17 cellular contexts compared by ENCODE assay signal in genomic region chr1:193979219-193979618, GRCh38.
DNase-seq lines count a peak whose midpoint lies in the region; ATAC-seq, FAIRE-seq and TF ChIP-seq lines count a peak whose summit lies in the region.
"Had no signal": no experiment of that assay in that cellular context is flagged by ENCODE, and none has a peak within 500 bp of the region (broad histone marks: within the 10 kb centered on the region; RNA-seq: fewer than 3 reads in every experiment).

No MANE protein-coding gene starts in this region.

- peak overlapping the region; percentile 60 for H3K27ac Mint-ChIP-seq in nephron progenitor cell
- H3K27ac Mint-ChIP-seq: B cell; CD4-positive, alpha-beta T cell had no signal

- ATAC-seq in HepG2 (no peak), HG02973 (IDR thresholded peaks at IDR 0.05; ENCODE audit: unreplicated experiment) (no peak)
- ATAC-seq: GM12878 had no signal

- H2AK5ac ChIP-seq in H1 (ENCODE audit: low read depth, low read length) = no peak overlapping the region

- H4K5ac ChIP-seq in H1 (ENCODE audit: insufficient read length, low read depth, low read length) = no peak overlapping the region

- TF ChIP-seq CTCF in D721Med (IDR thresholded peaks at IDR 0.05; ENCODE audit: insufficient read depth, missing control alignments) (no peak), H1 (IDR thresholded peaks at IDR 0.05; ENCODE audit: control extremely low read depth in 1 of 3, insufficient read depth in 1 of 3, low read depth in 1 of 3, low read length in 3 of 3) (no peak), nephron progenitor cell (IDR thresholded peaks at IDR 0.05) (no peak), HepG2 (CRISPR knock-in tag; IDR thresholded peaks at IDR 0.05) (no peak), SK-N-SH (IDR thresholded peaks at IDR 0.05) (no peak)

- no peak overlapping the region for H2BK15ac ChIP-seq in H1 (ENCODE audit: low read length)

- H3F3A ChIP-seq in SK-N-SH (replicated peaks; ENCODE audit: insufficient read depth) = no peaks in the 10 kb centered on the region

- no peaks in the 10 kb centered on the region for H3K9me3 Mint-ChIP-seq in nephron progenitor cell
- H3K9me3 Mint-ChIP-seq: CD4-positive, alpha-beta T cell; H9 had no signal

- POLR2A ChIA-PET in H1 (lab: Charles Lee; ENCODE audit: partially characterized antibody) = no interaction called here
- POLR2A ChIA-PET in HepG2 (lab: Yijun Ruan, JAX) = no interaction called here
- POLR2A ChIA-PET in SK-N-SH (lab: Yijun Ruan, JAX) = no interaction called here

- no peak for DNase-seq in D721Med (ENCODE audit: insufficient read length, low spot score)
- DNase-seq in M059J (ENCODE audit: low read depth) = peak; percentile 26
- DNase-seq in H1 (ENCODE audit: low read depth in 1 of 2, low spot score in 2 of 2) = no peak
- no peak for DNase-seq in nephron progenitor cell
- DNase-seq in HepG2 (ENCODE audit: low spot score) = no peak
- no peak for DNase-seq in SK-N-SH
- DNase-seq in central memory CD4-positive, alpha-beta T cell = no peak
- DNase-seq: C1 segment of cervical spinal cord; Calu3; CD4-positive, alpha-beta T cell; DMS79; GM23248; H9 had no signal

- no peaks in the 10 kb centered on the region for H3K9me2 ChIP-seq in SK-N-SH

- no peak overlapping the region for H2BK5ac ChIP-seq in H1 (ENCODE audit: low read depth, low read length)

- H3K4me3 Mint-ChIP-seq in nephron progenitor cell = no peak overlapping the region
- H3K4me3 Mint-ChIP-seq: B cell; CD4-positive, alpha-beta T cell; H9 had no signal

- no peaks in the 10 kb centered on the region for H3K36me3 Mint-ChIP-seq in nephron progenitor cell (ENCODE audit: low read depth)

- no peak overlapping the region for H3K23ac ChIP-seq in H1 (ENCODE audit: insufficient read length)

- H3K9ac ChIP-seq in H1 (replicated peaks in 1 of 4; ENCODE audit: extremely low read depth in 1 of 4, low read depth in 3 of 4, low read length in 3 of 4) (no peak overlapping the region), HepG2 (ENCODE audit: insufficient read depth, low read depth, low read length) (no peak overlapping the region), SK-N-SH (no peak overlapping the region)
- H3K9ac ChIP-seq: GM23248 had no signal

- CTCF ChIA-PET in H1 (lab: Charles Lee; ENCODE audit: partially characterized antibody) = no interaction called here
- CTCF ChIA-PET in HepG2 (lab: Yijun Ruan, JAX; ENCODE audit: low intra/inter-chr PET ratio, low total read pairs) = no interaction called here
- CTCF ChIA-PET in SK-N-SH (lab: Yijun Ruan, JAX) = no interaction called here

- H4K20me1 ChIP-seq in H1 (replicated peaks in 1 of 2; ENCODE audit: control insufficient read depth in 1 of 2, insufficient read depth in 2 of 2, low read length in 2 of 2) = no peaks in the 10 kb centered on the region
- no peaks in the 10 kb centered on the region for H4K20me1 ChIP-seq in HepG2 (ENCODE audit: insufficient read depth, low read length)
- H4K20me1 ChIP-seq in SK-N-SH (ENCODE audit: insufficient read depth) = no peaks in the 10 kb centered on the region

- no peak overlapping the region for H3K4ac ChIP-seq in H1 (replicated peaks; ENCODE audit: insufficient read length, low read depth, low read length)

- H3K9me3 ChIP-seq in H1 (ENCODE audit: insufficient read depth in 2 of 2, low read depth in 1 of 2, low read length in 1 of 2) (no peaks in the 10 kb centered on the region), HepG2 (ENCODE audit: low read length) (peaks cover under 1% of the 10 kb centered on the region; the same call in 1 of the 2 replicates), SK-N-SH (no peaks in the 10 kb centered on the region)

- H3K27me3 ChIP-seq in H1 (replicated peaks in 1 of 4; ENCODE audit: control insufficient read depth in 3 of 4, extremely low read depth in 1 of 4, insufficient read depth in 3 of 4, low read length in 3 of 4) (no peaks in the 10 kb centered on the region), HepG2 (ENCODE audit: control insufficient read depth in 1 of 2, insufficient read depth in 2 of 2, low read length in 2 of 2) (no peaks in the 10 kb centered on the region), SK-N-SH (ENCODE audit: insufficient read depth) (no peaks in the 10 kb centered on the region)

- no peak for TF ChIP-seq POLR2A in H1 (IDR thresholded peaks at IDR 0.05; ENCODE audit: control extremely low read depth in 1 of 2, low read depth in 2 of 2, low read length in 2 of 2)
- no peak for TF ChIP-seq POLR2A in HepG2 (IDR thresholded peaks at IDR 0.05; ENCODE audit: insufficient read depth in 1 of 2, low read depth in 2 of 2, low read length in 2 of 2)

- 95% methylated on average over 4 of the region's 4 CpGs; no CpG with 5 or more reads in 1 of the 2 experiments for WGBS in H1 (ENCODE audit: extremely low coverage in 1 of 2, insufficient coverage in 1 of 2, insufficient read length in 1 of 2, insufficient replicate concordance in 2 of 2, low coverage in 1 of 2, low lambda C conversion rate in 2 of 2, missing lambda C conversion rate in 1 of 2), 2 experiments
- 15% methylated on average over 4 of the region's 4 CpGs for WGBS in HepG2 (ENCODE audit: low lambda C conversion rate)
- 44% methylated on average over 4 of the region's 4 CpGs for WGBS in SK-N-SH (ENCODE audit: low lambda C conversion rate)

- H3K79me2 ChIP-seq in H1 (ENCODE audit: control insufficient read depth in 1 of 2, insufficient read depth in 2 of 2, low read length in 2 of 2) = no peaks in the 10 kb centered on the region
- H3K79me2 ChIP-seq in HepG2 (ENCODE audit: insufficient read depth, low read length) = no peaks in the 10 kb centered on the region
- no peaks in the 10 kb centered on the region for H3K79me2 ChIP-seq in SK-N-SH (ENCODE audit: insufficient read depth)

- no peak overlapping the region for H3K4me2 ChIP-seq in H1 (ENCODE audit: insufficient read depth in 1 of 2, low read depth in 2 of 2, low read length in 2 of 2)
- no peak overlapping the region for H3K4me2 ChIP-seq in HepG2 (ENCODE audit: low read depth, low read length)
- no peak overlapping the region for H3K4me2 ChIP-seq in SK-N-SH

- no peak overlapping the region for H4K8ac ChIP-seq in H1 (ENCODE audit: extremely low read depth, insufficient read depth, low read length)

- H2AFZ ChIP-seq in H1 (ENCODE audit: low read length) (0 out of 2 replicates have a peak overlapping the region, but pooled peaks have one; percentile 31), HepG2 (ENCODE audit: low read length) (no peak overlapping the region), SK-N-SH (ENCODE audit: low read depth) (no peak overlapping the region)
- H2AFZ ChIP-seq: GM23248 had no signal

- H3K18ac ChIP-seq in H1 (ENCODE audit: extremely low read depth, low read length) = no peak overlapping the region

- H3K56ac ChIP-seq in H1 (replicated peaks; ENCODE audit: insufficient read length, low read depth, low read length) = no peak overlapping the region

- no peak overlapping the region for H3K4me3 ChIP-seq in H1 (ENCODE audit: extremely low read depth in 1 of 4, insufficient read depth in 2 of 4, low read depth in 3 of 4, low read length in 4 of 4)
- no peak overlapping the region for H3K4me3 ChIP-seq in HepG2 (replicated peaks in 1 of 3; ENCODE audit: insufficient read depth in 1 of 3, low read depth in 2 of 3, low read length in 3 of 3)
- no peak overlapping the region for H3K4me3 ChIP-seq in SK-N-SH (ENCODE audit: low read depth in 2 of 2, low read length in 1 of 2)
- H3K4me3 ChIP-seq: GM12878, GM23248 had no signal

- H3K36me3 ChIP-seq in H1 (ENCODE audit: control insufficient read depth in 2 of 4, insufficient read depth in 4 of 4, low read length in 3 of 4) (no peaks in the 10 kb centered on the region), HepG2 (replicated peaks in 1 of 2; ENCODE audit: control insufficient read depth in 1 of 2, insufficient read depth in 2 of 2, low read length in 2 of 2) (no peaks in the 10 kb centered on the region), SK-N-SH (replicated peaks in 1 of 2; ENCODE audit: control insufficient read depth in 1 of 2, insufficient read depth in 2 of 2, low read length in 1 of 2) (no peaks in the 10 kb centered on the region)

- no peak overlapping the region for H3K14ac ChIP-seq in H1 (ENCODE audit: insufficient read length)

- TF ChIP-seq EP300 in H1 (IDR thresholded peaks at IDR 0.05; ENCODE audit: borderline replicate concordance in 1 of 2, low read depth in 2 of 2, low read length in 2 of 2) (no peak), HepG2 (IDR thresholded peaks at IDR 0.05; ENCODE audit: low read depth in 2 of 2, low read length in 2 of 2) (no peak), HepG2 (CRISPR knock-in tag; IDR thresholded peaks at IDR 0.05; ENCODE audit: borderline replicate concordance) (no peak), SK-N-SH (IDR thresholded peaks at IDR 0.05; ENCODE audit: borderline replicate concordance in 1 of 2, low read depth in 1 of 2, low read length in 1 of 2) (no peak)

- no peaks in the 10 kb centered on the region for H3K23me2 ChIP-seq in H1 (ENCODE audit: low read depth, low read length)

- no peak overlapping the region for H4K91ac ChIP-seq in H1 (replicated peaks; ENCODE audit: insufficient read length, low read length)

- no peak overlapping the region for H2BK120ac ChIP-seq in H1 (replicated peaks; ENCODE audit: low read depth, low read length)

- FAIRE-seq in D721Med (lab: Jason Lieb, UNC) (peak; percentile 16), H1 (lab: Jason Lieb, UNC) (no peak), HepG2 (lab: Jason Lieb, UNC) (no peak)
- FAIRE-seq: GM12878, GM18507 had no signal

- H2BK12ac ChIP-seq in H1 (ENCODE audit: low read depth, low read length) = no peak overlapping the region

- H2BK20ac ChIP-seq in H1 (ENCODE audit: low read length) = no peak overlapping the region

- in situ Hi-C loops in HepG2 (cut with HindIII; ENCODE audit: extremely low pct_ligation_motif_present, low pct_unique_long_range_greater_than_20kb) = no loop called here

- TF ChIP-seq RAD21 in H1 (IDR thresholded peaks at IDR 0.05 in 1 of 2, conservative IDR thresholded peaks at IDR 0.05 in 1 of 2; ENCODE audit: low read depth in 2 of 2, low read length in 2 of 2) (no peak), HepG2 (CRISPR knock-in tag; IDR thresholded peaks at IDR 0.05) (no peak), SK-N-SH (IDR thresholded peaks at IDR 0.05; ENCODE audit: low read length) (no peak)

- intact Hi-C loops in HepG2 (cut with micrococcal nuclease; ENCODE audit: unreplicated experiment) = no loop called here

- H3K4me1 ChIP-seq in H1 (replicated peaks in 1 of 4; ENCODE audit: control insufficient read depth in 3 of 4, insufficient read depth in 4 of 4, low read length in 3 of 4) (no peaks in the 10 kb centered on the region), HepG2 (ENCODE audit: insufficient read depth, low read length) (no peaks in the 10 kb centered on the region), SK-N-SH (ENCODE audit: control insufficient read depth in 1 of 2, insufficient read depth in 2 of 2, low read depth in 1 of 2, low read length in 1 of 2) (no peaks in the 10 kb centered on the region; a peak in 1 of 4 replicates)

- H3K27ac ChIP-seq in H1 (ENCODE audit: low read depth, low read length) (no peak overlapping the region), HepG2 (ENCODE audit: extremely low read length, insufficient read depth, low read length) (no peak overlapping the region), SK-N-SH (ENCODE audit: low read depth in 2 of 2, low read length in 1 of 2) (no peak overlapping the region)
- H3K27ac ChIP-seq: GM23248 had no signal

- H3K27me3 Mint-ChIP-seq in nephron progenitor cell (ENCODE audit: low read depth, poor library complexity) = no peaks in the 10 kb centered on the region
- H3K27me3 Mint-ChIP-seq: B cell; CD4-positive, alpha-beta T cell had no signal

- no peaks in the 10 kb centered on the region for H3K79me1 ChIP-seq in H1 (ENCODE audit: low read depth, low read length)

- no TSS peak for BruUV-seq in HepG2 (replicated peaks; lab: Mats Ljungman, UMichigan)

- peaks cover 19% of the 10 kb centered on the region for H3K4me1 Mint-ChIP-seq in nephron progenitor cell
- H3K4me1 Mint-ChIP-seq: B cell, H9 had no signal
